In the genomic region with DNA sequence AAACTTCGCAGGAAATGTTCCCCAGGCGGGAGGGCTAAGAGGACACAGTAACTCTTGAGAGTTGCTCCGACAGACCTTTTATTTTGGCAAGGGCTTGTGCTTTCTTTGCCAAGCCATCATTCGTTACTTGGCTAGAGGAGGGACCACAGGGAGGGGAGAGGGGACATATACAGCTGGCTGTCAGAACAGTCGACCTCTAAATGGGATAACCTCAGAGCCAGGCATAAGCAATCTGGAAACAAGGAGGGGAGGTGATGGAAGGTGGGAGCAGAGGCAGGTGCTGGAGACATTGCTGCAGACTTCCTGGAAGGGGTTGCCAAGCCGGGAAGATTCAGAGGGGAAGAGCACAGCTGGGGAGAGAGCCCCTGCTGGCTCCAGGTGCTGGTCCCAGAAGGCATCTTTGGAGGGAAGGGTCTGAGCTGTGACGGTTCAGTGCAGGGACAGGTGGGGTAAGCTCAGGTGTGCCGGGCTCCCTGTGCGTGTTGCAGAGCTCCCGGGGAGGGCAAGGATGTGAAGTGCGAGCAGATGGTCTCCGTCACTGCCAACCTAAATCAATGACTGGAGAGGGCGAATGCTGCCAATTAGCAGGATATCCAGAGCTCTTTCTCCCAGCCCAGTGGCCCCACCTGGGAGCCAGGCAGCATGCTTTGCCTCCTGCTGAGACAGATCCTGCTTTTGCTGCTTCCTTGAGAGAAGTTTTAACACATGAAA, we compare ENCODE assay signal across 14 cellular contexts. TPM values are rescaled to one million over a fixed set of nuclear protein-coding genes. Genes with fewer than 3 reads are reported as not detected.
DNase-seq lines count a peak whose midpoint lies in the region; ATAC-seq and TF ChIP-seq lines count a peak whose summit lies in the region.
"Had no signal": no experiment of that assay in that cellular context is flagged by ENCODE, and none has a peak within 500 bp of the region (broad histone marks: within the 10 kb centered on the region; RNA-seq: fewer than 3 reads in every experiment).

No MANE protein-coding gene starts in this region.

- H3K27ac ChIP-seq in right atrium auricular region: no peak overlapping the region
- H3K27ac ChIP-seq: cardiac muscle cell, parathyroid adenoma had no signal

- intact Hi-C loops in Right ventricle myocardium superior (cut with DNase I): no loop called here

- H3K36me3 ChIP-seq in right atrium auricular region: no peaks in the 10 kb centered on the region
- H3K36me3 ChIP-seq: cardiac muscle cell had no signal

- DNase-seq in Right ventricle myocardium superior (no peak), right atrium auricular region (ENCODE audit: low spot score) (no peak), NCI-H2171 (lab: John Stamatoyannopoulos, UW) (peak; percentile 96), cerebellum (ENCODE audit: low spot score) (peak; percentile 56), GM13976 (ENCODE audit: low spot score) (no peak), RKO (ENCODE audit: low spot score) (no peak), glomerular visceral epithelial cell (ENCODE audit: extremely low spot score) (no peak)
- no peak for DNase-seq in activated CD4-positive, CD25-positive, alpha-beta regulatory T cell treated with anti-CD3 and anti-CD28 coated beads, Interleukin-2, amount 50 U/mL, for 72 hours
- DNase-seq: activated CD4-positive, alpha-beta memory T cell treated with anti-CD3 and anti-CD28 coated beads, Interleukin-2, amount 10 ng/mL, durations not matched to agents 7 days and 5 days; erythroblast; hypothalamus; T-helper 2 cell had no signal

- no peaks in the 10 kb centered on the region for H3K9me3 ChIP-seq in right atrium auricular region

- in situ Hi-C loops in GM13976 (cut with MboI; ENCODE audit: low sequenced_read_pairs, unreplicated experiment): no loop called here

- H3K27me3 ChIP-seq in right atrium auricular region: no peaks in the 10 kb centered on the region
- H3K27me3 ChIP-seq: cardiac muscle cell had no signal

- H3K4me1 ChIP-seq in right atrium auricular region: peaks cover 0 to 45% of the 10 kb centered on the region in 2 donors
- H3K4me1 ChIP-seq: parathyroid adenoma had no signal

- H3K4me3 ChIP-seq in right atrium auricular region: no peak overlapping the region
- H3K4me3 ChIP-seq: cardiac muscle cell had no signal

- peak; percentile 85 for ATAC-seq in Right ventricle myocardium superior (ENCODE audit: poor library complexity)

- TF ChIP-seq CTCF in right atrium auricular region (IDR thresholded peaks at IDR 0.05) (no peak), GM13976 (IDR thresholded peaks at IDR 0.05; ENCODE audit: borderline replicate concordance, control extremely low read depth, extremely low read depth, insufficient read depth, missing control alignments) (no peak)

RNA-seq across cellular contexts. Expression of a gene that starts 50.1 kb away (rescaled TPM):
- 3.0 TPM for total RNA-seq in Right ventricle myocardium superior
- 10 to 100 TPM in 1 of 2 donors, 1 to 10 TPM in 1; 7.8 to 11.9 TPM for total RNA-seq in right atrium auricular region
- 27.9 TPM for total RNA-seq in cerebellum

Comparison
In these comparisons a context has a peak if more than half of its experiments do, and no peak if none do; other contexts are left out.
1. DNase-seq: peak in NCI-H2171 (single experiment) and cerebellum (single experiment); none in Right ventricle myocardium superior (single experiment), right atrium auricular region (single experiment), GM13976 (single experiment), RKO (single experiment), glomerular visceral epithelial cell (single experiment) and activated CD4-positive, CD25-positive, alpha-beta regulatory T cell treated with anti-CD3 and anti-CD28 coated beads, Interleukin-2, amount 50 U/mL, for 72 hours (single experiment).